In genomic region chr11:89381094-89381493, GRCh38 we compare ENCODE assay signal across 9 cellular contexts.
A peak's percentile ranks its signal among the peaks of the same experiment; 100 is the strongest.
DNase-seq lines count a peak whose midpoint lies in the region; ATAC-seq, FAIRE-seq and TF ChIP-seq lines count a peak whose summit lies in the region.
"Had no signal": no experiment of that assay in that cellular context is flagged by ENCODE, and none has a peak within 500 bp of the region (broad histone marks: within the 10 kb centered on the region; RNA-seq: fewer than 3 reads in every experiment).

No MANE protein-coding gene starts in this region.

- no peaks in the 10 kb centered on the region for H3K4me1 Mint-ChIP-seq in naive thymus-derived CD8-positive, alpha-beta T cell

- no peak overlapping the region for H3K4me3 Mint-ChIP-seq in naive thymus-derived CD8-positive, alpha-beta T cell
- H3K4me3 Mint-ChIP-seq: natural killer cell treated with Interleukin-12 subunit alpha and Interleukin-12 subunit beta and Interleukin-15 and Interleukin-18, amount 100 ng/mL, for 72 hours had no signal

- H3K4me1 ChIP-seq in A673 (ENCODE audit: insufficient read depth, low read length, poor library complexity, severe bottlenecking): no peaks in the 10 kb centered on the region
- H3K4me1 ChIP-seq in adrenal gland (replicated peaks in 1 of 2): no peaks in the 10 kb centered on the region

- FAIRE-seq in bronchial epithelial cell (lab: Jason Lieb, UNC): no peak

- BruUV-seq in A673 (replicated peaks; lab: Mats Ljungman, UMichigan): no TSS peak

- POLR2A ChIA-PET in A673 (lab: Charles Lee; ENCODE audit: low non-redundant PET): no interaction called here
- POLR2A ChIA-PET in naive thymus-derived CD8-positive, alpha-beta T cell (lab: Charles Lee): no interaction called here

- H3K27me3 Mint-ChIP-seq in naive thymus-derived CD8-positive, alpha-beta T cell: no peaks in the 10 kb centered on the region
- H3K27me3 Mint-ChIP-seq: natural killer cell treated with Interleukin-12 subunit alpha and Interleukin-12 subunit beta and Interleukin-15 and Interleukin-18, amount 100 ng/mL, for 72 hours had no signal

- TF ChIP-seq POLR2A in adrenal gland (IDR thresholded peaks at IDR 0.05): no peak

- CTCF ChIA-PET in A673 (lab: Charles Lee): no interaction called here

- ATAC-seq in naive thymus-derived CD8-positive, alpha-beta T cell: no peak
- no peak for ATAC-seq in GM21737 (IDR thresholded peaks at IDR 0.05; ENCODE audit: unreplicated experiment)
- ATAC-seq: natural killer cell treated with Interleukin-12 subunit alpha and Interleukin-12 subunit beta and Interleukin-15 and Interleukin-18, amount 100 ng/mL, for 72 hours had no signal

- H3K9me3 ChIP-seq in A673 (ENCODE audit: low read depth, low read length, poor library complexity, severe bottlenecking) (no peaks in the 10 kb centered on the region), adrenal gland (replicated peaks in 1 of 3) (no peaks in the 10 kb centered on the region)

- H3K27ac ChIP-seq in A673 (ENCODE audit: low read depth, low read length, poor library complexity, severe bottlenecking): no peak overlapping the region
- no peak overlapping the region for H3K27ac ChIP-seq in adrenal gland

- no peaks in the 10 kb centered on the region for H3K36me3 Mint-ChIP-seq in naive thymus-derived CD8-positive, alpha-beta T cell

- no peak overlapping the region for H3K27ac Mint-ChIP-seq in naive thymus-derived CD8-positive, alpha-beta T cell
- H3K27ac Mint-ChIP-seq: natural killer cell treated with Interleukin-12 subunit alpha and Interleukin-12 subunit beta and Interleukin-15 and Interleukin-18, amount 100 ng/mL, for 72 hours had no signal

- peaks cover 0 to 12% (median 2%) of the 10 kb centered on the region in 9 donors for H3K9me3 Mint-ChIP-seq in naive thymus-derived CD8-positive, alpha-beta T cell

- TF ChIP-seq CTCF in A673 (conservative IDR thresholded peaks at IDR 0.05; ENCODE audit: low read depth, low read length) (no peak), HFF-Myc (IDR thresholded peaks at IDR 0.05; ENCODE audit: low read depth, low read length, missing control alignments) (no peak), bronchial epithelial cell (IDR thresholded peaks at IDR 0.05; ENCODE audit: insufficient read depth, low read length, severe bottlenecking) (no peak), adrenal gland (IDR thresholded peaks at IDR 0.05) (no peak)

- intact Hi-C loops in A673 (cut with micrococcal nuclease; ENCODE audit: unreplicated experiment) (no loop called here), adrenal gland (cut with DNase I) (no loop called here)

- no peaks in the 10 kb centered on the region for H3K27me3 ChIP-seq in A673 (replicated peaks; ENCODE audit: insufficient read depth, low read depth, low read length, poor library complexity)
- H3K27me3 ChIP-seq in bronchial epithelial cell (ENCODE audit: control insufficient read depth, insufficient read depth, low read length): no peaks in the 10 kb centered on the region
- H3K27me3 ChIP-seq in adrenal gland: no peaks in the 10 kb centered on the region

- no peaks in the 10 kb centered on the region for H3K36me3 ChIP-seq in A673 (ENCODE audit: insufficient read depth, low read length, poor library complexity, severe bottlenecking)
- H3K36me3 ChIP-seq in bronchial epithelial cell (ENCODE audit: control insufficient read depth, insufficient read depth, low read length): no peaks in the 10 kb centered on the region
- no peaks in the 10 kb centered on the region for H3K36me3 ChIP-seq in adrenal gland (replicated peaks in 1 of 2)

- WGBS in adrenal gland, 4 donors: 59 to 64% (median 59%) methylated on average over 3 of the region's 3 CpGs

- H3K4me3 ChIP-seq in A673 (ENCODE audit: low read depth, low read length, poor library complexity, severe bottlenecking) (no peak overlapping the region), HFF-Myc (replicated peaks; ENCODE audit: low read depth, low read length) (no peak overlapping the region), bronchial epithelial cell (ENCODE audit: low read depth, low read length) (no peak overlapping the region), adrenal gland (no peak overlapping the region)

- DNase-seq in A673 (ENCODE audit: low spot score) (peak; percentile 4), HFF-Myc (ENCODE audit: extremely low read depth, low read depth) (peak; percentile 92), bronchial epithelial cell (ENCODE audit: low read depth) (peak; percentile 99), kidney glomerular epithelial cell (lab: John Stamatoyannopoulos, UW) (peak; percentile 96), NAMALWA (ENCODE audit: low spot score) (no peak), adrenal gland (no peak)
- DNase-seq in naive thymus-derived CD8-positive, alpha-beta T cell: no peak

Comparison
In these comparisons a context has a peak if more than half of its experiments do, and no peak if none do; other contexts are left out.
1. DNase-seq: peak in A673 (single experiment), HFF-Myc (single experiment), bronchial epithelial cell (single experiment) and kidney glomerular epithelial cell (single experiment); none in naive thymus-derived CD8-positive, alpha-beta T cell (0 of 10), NAMALWA (single experiment) and adrenal gland (0 of 7).